9 cellular contexts compared by ENCODE assay signal in the genomic region with DNA sequence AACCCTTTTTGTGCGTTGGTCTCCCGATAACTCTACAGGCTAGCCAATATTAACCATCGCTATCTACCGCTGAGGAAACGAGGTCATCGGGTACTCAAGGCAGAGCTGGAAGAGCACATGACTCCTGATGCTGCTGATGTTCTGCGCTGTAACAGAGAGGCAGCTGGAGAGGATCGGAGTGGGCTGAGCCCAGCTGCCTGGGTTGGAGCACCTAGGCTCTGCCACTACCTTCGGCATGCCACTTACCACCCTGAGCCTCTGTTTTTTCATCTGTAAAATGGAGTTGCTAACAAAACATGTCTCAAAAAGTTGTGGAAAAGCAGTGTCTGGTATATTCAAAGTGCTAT. TPM values are rescaled to one million over a fixed set of nuclear protein-coding genes. Genes with fewer than 3 reads are reported as not detected.
DNase-seq lines count a peak whose midpoint lies in the region; ATAC-seq and TF ChIP-seq lines count a peak whose summit lies in the region.
"Had no signal": no experiment of that assay in that cellular context is flagged by ENCODE, and none has a peak within 500 bp of the region (broad histone marks: within the 10 kb centered on the region; RNA-seq: fewer than 3 reads in every experiment).

No MANE protein-coding gene starts in this region.

- peaks cover 6% of the 10 kb centered on the region; the same call in 1 of the 2 replicates for H3F3A ChIP-seq in PC-9 (ENCODE audit: insufficient read depth, low read depth)

- peak overlapping the region; percentile 99 for H3K4me3 ChIP-seq in PC-9
- H3K4me3 ChIP-seq in epithelial cell of esophagus (ENCODE audit: low read length) = peak overlapping the region; percentile 49

- peak overlapping the region; percentile 83 for H3K4me3 Mint-ChIP-seq in nephron progenitor cell

- CTCF ChIA-PET in PC-9 (lab: Charles Lee) = interaction anchor here (1.1 kb wide), 1 partner anchor 10 kb away, joined by 3 read pairs; no protein-coding TSS in a partner anchor

- peaks cover 10% of the 10 kb centered on the region; the same call in 1 of the 2 replicates for H3K79me2 ChIP-seq in PC-9 (ENCODE audit: low read depth)

- H3K9me3 ChIP-seq in PC-9 (ENCODE audit: insufficient read depth, low read depth) = no peaks in the 10 kb centered on the region

- POLR2A ChIA-PET in PC-9 (lab: Charles Lee; ENCODE audit: unreplicated experiment) = no interaction called here

- no peak overlapping the region for H3K27ac Mint-ChIP-seq in nephron progenitor cell

- peak overlapping the region; percentile 95 for H2AFZ ChIP-seq in PC-9

- 0 out of 2 replicates have a peak, but pooled peaks cover 12% of the 10 kb centered on the region for H3K36me3 ChIP-seq in PC-9 (ENCODE audit: low read depth)

- peaks cover 16% of the 10 kb centered on the region for H3K27me3 Mint-ChIP-seq in nephron progenitor cell (ENCODE audit: low read depth, poor library complexity)

- TF ChIP-seq CTCF in PC-9 (conservative IDR thresholded peaks at IDR 0.05) (no peak), epithelial cell of esophagus (IDR thresholded peaks at IDR 0.05; ENCODE audit: insufficient read depth, low read depth, low read length, missing control alignments) (no peak), nephron progenitor cell (IDR thresholded peaks at IDR 0.05) (no peak)

- peaks cover 11% of the 10 kb centered on the region for H3K4me1 ChIP-seq in PC-9 (replicated peaks; ENCODE audit: insufficient read depth)

- H3K27me3 ChIP-seq in PC-9 (ENCODE audit: insufficient read depth, low read depth) = no peaks in the 10 kb centered on the region

- H3K9me2 ChIP-seq in PC-9 (ENCODE audit: insufficient read depth) = no peaks in the 10 kb centered on the region

- no peaks in the 10 kb centered on the region for H3K9me3 Mint-ChIP-seq in nephron progenitor cell

- H3K4me2 ChIP-seq in PC-9 = peak overlapping the region; percentile 95

- no peak overlapping the region for H3K27ac ChIP-seq in PC-9

- TSS peak; percentile 62 for BruUV-seq in PC-9 (replicated peaks; lab: Mats Ljungman, UMichigan)

- peaks cover 42% of the 10 kb centered on the region for H3K4me1 Mint-ChIP-seq in nephron progenitor cell

- intact Hi-C loops in PC-9 (cut with micrococcal nuclease; ENCODE audit: unreplicated experiment) = loop anchor here (5.0 kb wide), 1 partner anchor 69 kb away; the partner anchor contains the start of genes IFT20 and TNFAIP1

- H3K36me3 Mint-ChIP-seq in nephron progenitor cell (ENCODE audit: low read depth) = peaks cover 17% of the 10 kb centered on the region

- DNase-seq in NCI-H2107 treated with DMSO at 0.1 percent for 48 hours (lab: John Stamatoyannopoulos, UW; ENCODE audit: unreplicated experiment) = peak; percentile 9
- DNase-seq in NCI-H2107 (lab: John Stamatoyannopoulos, UW) = no peak
- no peak for DNase-seq in PC-9
- no peak for DNase-seq in epithelial cell of esophagus (ENCODE audit: low read depth)
- no peak for DNase-seq in nephron progenitor cell
- DNase-seq in stimulated activated CD4-positive, alpha-beta T cell treated with anti-CD3 and anti-CD28 coated beads, Interleukin-1b, Interleukin-23, amount 100 ng/mL, for 48 hours = no peak

- ATAC-seq in GM19452 (IDR thresholded peaks at IDR 0.05; ENCODE audit: unreplicated experiment) = no peak
- no peak for ATAC-seq in HG02588 (IDR thresholded peaks at IDR 0.05; ENCODE audit: unreplicated experiment)

- H4K20me1 ChIP-seq in PC-9 (ENCODE audit: insufficient read depth) = no peaks in the 10 kb centered on the region

RNA-seq across cellular contexts. Expression of gene SLC46A1, which starts 0.4 kb away (rescaled TPM):
- 12.6 and 14.9 TPM in 2 replicates for total RNA-seq in PC-9 (2021)

RNA-seq across cellular contexts. Expression of gene SARM1, which starts 35.0 kb away (rescaled TPM):
- total RNA-seq in PC-9 (2021) = 7.3 and 8.6 TPM in 2 replicates

RNA-seq across cellular contexts. Expression of gene VTN, which starts 36.3 kb away (rescaled TPM):
- total RNA-seq in PC-9 (2021) = not detected in 2 replicates

RNA-seq across cellular contexts. Expression of gene SEBOX, which starts 41.5 kb away (rescaled TPM):
- not detected in 2 replicates for total RNA-seq in PC-9 (2021)
- total RNA-seq: subcutaneous adipose tissue had no signal

RNA-seq across cellular contexts. Expression of gene POLDIP2, which starts 49.1 kb away (rescaled TPM):
- total RNA-seq in PC-9 (2021) = 84.5 and 98.2 TPM in 2 replicates
